Comparison of ENCODE assay signal across 15 cellular contexts in genomic region chr7:11485626-11486025, GRCh38.
"Had no signal": no experiment of that assay in that cellular context is flagged by ENCODE, and none has a peak within 500 bp of the region (broad histone marks: within the 10 kb centered on the region; RNA-seq: fewer than 3 reads in every experiment).

No MANE protein-coding gene starts in this region.

- ATAC-seq: heart left ventricle; naive thymus-derived CD4-positive, alpha-beta T cell; right cardiac atrium; stimulated activated memory B cell treated with anti-CD40 and anti-IgM and Interleukin-4, amounts not matched to agents 10 μg/mL and 1 μg/mL and 100 μg/mL, for 72 hours; upper lobe of right lung had no signal

- DNase-seq: cerebellar nuclear complex; erythroblast; heart left ventricle; hippocampal formation; kidney glomerular epithelial cell; naive thymus-derived CD4-positive, alpha-beta T cell; nephron progenitor cell; right cardiac atrium; stimulated activated CD4-positive, alpha-beta T cell treated with anti-CD3 and anti-CD28 coated beads, Interleukin-4, amount 100 ng/mL, for 1 hour; testis; upper lobe of right lung had no signal

- FAIRE-seq: colon, frontal cortex, islet of Langerhans had no signal
